In the genomic region with DNA sequence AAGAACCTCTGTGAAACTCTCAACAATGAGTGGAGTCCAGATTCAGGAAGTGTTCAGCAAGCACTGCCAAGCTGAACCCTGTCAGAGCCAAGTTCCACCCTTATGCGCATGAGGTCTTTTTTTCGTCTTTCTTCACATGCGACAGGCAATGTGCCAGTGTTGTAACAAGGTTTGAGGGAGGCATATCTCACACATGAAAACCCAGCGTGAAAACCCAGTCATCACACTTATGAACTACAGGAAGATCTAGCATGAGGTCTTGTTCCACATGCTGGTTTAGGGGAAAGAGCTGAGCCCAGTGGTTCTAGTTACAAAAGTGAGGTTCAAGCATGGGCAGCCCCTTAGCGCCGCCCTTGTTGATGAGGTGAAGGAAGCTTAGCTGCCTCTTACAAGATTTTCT, we compare ENCODE assay signal across 21 cellular contexts.
"Had no signal": no experiment of that assay in that cellular context is flagged by ENCODE, and none has a peak within 500 bp of the region (broad histone marks: within the 10 kb centered on the region; RNA-seq: fewer than 3 reads in every experiment).

No MANE protein-coding gene starts in this region.

- H3K27ac Mint-ChIP-seq: activated CD4-positive, alpha-beta memory T cell treated with anti-CD3 and anti-CD28 coated beads, Interleukin-2, amount 10 ng/mL, durations not matched to agents 7 days and 5 days; activated CD8-positive, alpha-beta memory T cell treated with anti-CD3 and anti-CD28 coated beads, Interleukin-2, amount 10 ng/mL, durations not matched to agents 7 days and 5 days; activated naive CD4-positive, alpha-beta T cell treated with anti-CD3 and anti-CD28 coated beads for 36 hours; endodermal cell; type B pancreatic cell had no signal

- H3K9me3 ChIP-seq: adrenal gland, gastroesophageal sphincter, heart left ventricle, left lung, sigmoid colon, SJCRH30 had no signal

- H3K27ac ChIP-seq: adrenal gland, cardiac muscle cell, epithelial cell of prostate, gastroesophageal sphincter, heart left ventricle, left lung, parathyroid adenoma, sigmoid colon, SJCRH30 had no signal

- ATAC-seq: activated CD8-positive, alpha-beta memory T cell treated with anti-CD3 and anti-CD28 coated beads, Interleukin-2, amount 10 ng/mL, durations not matched to agents 7 days and 5 days; gastroesophageal sphincter; left lung; naive thymus-derived CD8-positive, alpha-beta T cell; stimulated activated naive CD8-positive, alpha-beta T cell treated with anti-CD3 and anti-CD28 coated beads, Interleukin-15, Interleukin-2, amounts not matched to agents 100 U/mL and 50 U/mL, for 24 hours had no signal

- H3K4me3 Mint-ChIP-seq: activated CD4-positive, alpha-beta memory T cell treated with anti-CD3 and anti-CD28 coated beads, Interleukin-2, amount 10 ng/mL, durations not matched to agents 7 days and 5 days; activated CD8-positive, alpha-beta memory T cell treated with anti-CD3 and anti-CD28 coated beads, Interleukin-2, amount 10 ng/mL, durations not matched to agents 7 days and 5 days; activated naive CD4-positive, alpha-beta T cell treated with anti-CD3 and anti-CD28 coated beads for 36 hours; endodermal cell; type B pancreatic cell had no signal

- DNase-seq: activated CD4-positive, alpha-beta memory T cell treated with anti-CD3 and anti-CD28 coated beads, Interleukin-2, amount 10 ng/mL, durations not matched to agents 7 days and 5 days; activated CD4-positive, alpha-beta T cell treated with anti-CD3 and anti-CD28 coated beads for 48 hours; activated CD4-positive, CD25-positive, alpha-beta regulatory T cell; activated CD8-positive, alpha-beta memory T cell treated with anti-CD3 and anti-CD28 coated beads, Interleukin-2, amount 10 ng/mL, durations not matched to agents 7 days and 5 days; activated naive CD4-positive, alpha-beta T cell treated with anti-CD3 and anti-CD28 coated beads for 36 hours; adrenal gland; dorsolateral prefrontal cortex; endodermal cell; heart left ventricle; left lung; mesenchymal stem cell; naive thymus-derived CD8-positive, alpha-beta T cell; sigmoid colon; SJCRH30; stimulated activated naive CD8-positive, alpha-beta T cell treated with anti-CD3 and anti-CD28 coated beads, Interleukin-15, Interleukin-2, amounts not matched to agents 100 U/mL and 50 U/mL, for 24 hours; T1000 had no signal

- H3K27me3 ChIP-seq: adrenal gland, cardiac muscle cell, dorsolateral prefrontal cortex, gastroesophageal sphincter, heart left ventricle, left lung, sigmoid colon, SJCRH30 had no signal

- H3K4me1 ChIP-seq: adrenal gland, gastroesophageal sphincter, heart left ventricle, left lung, parathyroid adenoma, sigmoid colon, SJCRH30 had no signal

- H3K9me3 Mint-ChIP-seq: activated CD4-positive, alpha-beta memory T cell treated with anti-CD3 and anti-CD28 coated beads, Interleukin-2, amount 10 ng/mL, durations not matched to agents 7 days and 5 days; activated naive CD4-positive, alpha-beta T cell treated with anti-CD3 and anti-CD28 coated beads for 36 hours; endodermal cell; naive thymus-derived CD8-positive, alpha-beta T cell; type B pancreatic cell had no signal

- H3K4me1 Mint-ChIP-seq: activated CD4-positive, alpha-beta memory T cell treated with anti-CD3 and anti-CD28 coated beads, Interleukin-2, amount 10 ng/mL, durations not matched to agents 7 days and 5 days; activated CD8-positive, alpha-beta memory T cell treated with anti-CD3 and anti-CD28 coated beads, Interleukin-2, amount 10 ng/mL, durations not matched to agents 7 days and 5 days; endodermal cell had no signal

- H3K4me3 ChIP-seq: adrenal gland, cardiac muscle cell, dorsolateral prefrontal cortex, gastroesophageal sphincter, heart left ventricle, left lung, sigmoid colon, SJCRH30 had no signal

- H3K27me3 Mint-ChIP-seq: activated CD4-positive, alpha-beta memory T cell treated with anti-CD3 and anti-CD28 coated beads, Interleukin-2, amount 10 ng/mL, durations not matched to agents 7 days and 5 days; activated CD8-positive, alpha-beta memory T cell treated with anti-CD3 and anti-CD28 coated beads, Interleukin-2, amount 10 ng/mL, durations not matched to agents 7 days and 5 days; naive thymus-derived CD8-positive, alpha-beta T cell; type B pancreatic cell had no signal
